Comparison of ENCODE assay signal across 22 cellular contexts in the genomic region with DNA sequence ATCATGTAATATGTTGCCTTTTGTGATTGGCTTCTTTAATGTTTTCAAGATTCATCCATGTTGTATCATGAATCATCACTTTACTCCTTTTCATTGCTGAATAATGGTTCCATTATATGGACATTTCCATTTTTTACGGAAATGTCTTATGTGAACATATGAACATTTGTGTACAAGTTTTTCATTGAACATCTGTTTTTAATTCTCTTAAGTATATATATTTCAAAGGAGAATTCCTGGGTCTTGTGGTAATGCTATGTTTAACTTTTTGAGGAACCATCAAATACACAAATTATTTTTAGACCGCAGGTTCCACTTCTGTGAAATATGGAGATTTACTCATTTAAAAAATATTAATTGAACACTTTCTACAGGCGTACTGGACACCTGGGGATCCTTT.
"Had no signal": no experiment of that assay in that cellular context is flagged by ENCODE, and none has a peak within 500 bp of the region (broad histone marks: within the 10 kb centered on the region; RNA-seq: fewer than 3 reads in every experiment).

No MANE protein-coding gene starts in this region.

- DNase-seq: activated CD4-positive, alpha-beta memory T cell treated with anti-CD3 and anti-CD28 coated beads for 36 hours; activated CD4-positive, alpha-beta T cell treated with anti-CD3 and anti-CD28 coated beads, Interleukin-2, amount 10 ng/mL, durations not matched to agents 24 days and 14 days; activated CD8-positive, alpha-beta memory T cell treated with anti-CD3 and anti-CD28 coated beads, Interleukin-2, amount 50 U/mL, for 48 hours; activated gamma-delta T cell; activated naive CD4-positive, alpha-beta T cell treated with anti-CD3 and anti-CD28 coated beads, Interleukin-2, amount 10 ng/mL, durations not matched to agents 7 days and 5 days; activated naive CD8-positive, alpha-beta T cell treated with anti-CD3 and anti-CD28 coated beads, Interleukin-2, amount 10 ng/mL, durations not matched to agents 7 days and 5 days; activated T-cell treated with anti-CD3 and anti-CD28 coated beads, Interleukin-2, amount 50 U/mL, for 24 hours; amniotic stem cell; brain microvascular endothelial cell; cortex of kidney; head of caudate nucleus; hippocampal formation; kidney; left colon; mammary epithelial cell; right lobe of liver; stimulated activated CD4-positive, alpha-beta T cell treated with anti-CD3 and anti-CD28 coated beads, Interleukin-2, amount 100 ng/mL, for 48 hours; stimulated activated naive CD4-positive, alpha-beta T cell treated with Interleukin-2 at 50 U/mL for 16 hours; T-helper 9 cell; transverse colon; WERI-Rb-1 had no signal

- H3K27me3 ChIP-seq: brain microvascular endothelial cell, gastroesophageal sphincter, right lobe of liver, transverse colon had no signal

- H3K27ac ChIP-seq: brain microvascular endothelial cell, gastroesophageal sphincter, right lobe of liver, transverse colon, WERI-Rb-1 had no signal

- H3K4me1 ChIP-seq: right lobe of liver, transverse colon had no signal

- H3K4me3 ChIP-seq: gastroesophageal sphincter, right lobe of liver, transverse colon had no signal

- H3K9me3 ChIP-seq: gastroesophageal sphincter, right lobe of liver, transverse colon had no signal
